Comparison of ENCODE assay signal across 9 cellular contexts in genomic region chr17:27752831-27753583, GRCh38. TPM values are rescaled to one million over a fixed set of nuclear protein-coding genes. Genes with fewer than 3 reads are reported as not detected.
DNase-seq lines count a peak whose midpoint lies in the region; ATAC-seq, FAIRE-seq and TF ChIP-seq lines count a peak whose summit lies in the region.
"Not testable (repeated sequence)": the region's sequence is repeated elsewhere in the genome, so short reads cannot be mapped to it uniquely, and the experiment has no call there.
"Had no signal": no experiment of that assay in that cellular context is flagged by ENCODE, and none has a peak within 500 bp of the region (broad histone marks: within the 10 kb centered on the region; RNA-seq: fewer than 3 reads in every experiment).

No MANE protein-coding gene starts in this region.

- not testable (repeated sequence) for FAIRE-seq in kidney (lab: Jason Lieb, UNC)

- CTCF ChIA-PET in Panc1 (lab: Charles Lee): interaction anchor here (0.5 kb wide), 1 partner anchor 133 kb away, joined by 5 read pairs; no protein-coding TSS in a partner anchor
- CTCF ChIA-PET in activated CD8-positive, alpha-beta memory T cell treated with anti-CD3 and anti-CD28 coated beads, Interleukin-2, amount 10 ng/mL, durations not matched to agents 7 days and 5 days (lab: Charles Lee): interaction anchor here (1.2 to 1.8 kb wide), 2 partner anchors 98 to 127 kb away, joined by 5 to 10 read pairs; no protein-coding TSS in a partner anchor
- CTCF ChIA-PET in naive thymus-derived CD4-positive, alpha-beta T cell (lab: Charles Lee): not testable (repeated sequence)

- not testable (repeated sequence) for H3K4me3 ChIP-seq in Panc1 (ENCODE audit: low read depth in 2 of 2, low read length in 2 of 2); kidney (ENCODE audit: low read length in 2 of 2); naive thymus-derived CD4-positive, alpha-beta T cell (ENCODE audit: low read length)

- H3K9me3 Mint-ChIP-seq in CD14-positive monocyte; HFFc6; activated CD8-positive, alpha-beta memory T cell treated with anti-CD3 and anti-CD28 coated beads, Interleukin-2, amount 10 ng/mL, durations not matched to agents 7 days and 5 days (ENCODE audit: low read depth); effector memory CD8-positive, alpha-beta T cell; naive thymus-derived CD4-positive, alpha-beta T cell: not testable (repeated sequence)

- DNase-seq in CD14-positive monocyte (ENCODE audit: low spot score) (peak; percentile 26), kidney (peak; percentile 34), ureter (ENCODE audit: low spot score) (peak; percentile 12)
- DNase-seq in HFFc6; Panc1 (ENCODE audit: low read depth, low spot score); activated CD8-positive, alpha-beta memory T cell treated with anti-CD3 and anti-CD28 coated beads, Interleukin-2, amount 10 ng/mL, durations not matched to agents 7 days and 5 days; effector memory CD8-positive, alpha-beta T cell; naive thymus-derived CD4-positive, alpha-beta T cell: not testable (repeated sequence)

- H3K27me3 Mint-ChIP-seq in CD14-positive monocyte (ENCODE audit: low read depth in 3 of 3); activated CD8-positive, alpha-beta memory T cell treated with anti-CD3 and anti-CD28 coated beads, Interleukin-2, amount 10 ng/mL, durations not matched to agents 7 days and 5 days; naive thymus-derived CD4-positive, alpha-beta T cell: not testable (repeated sequence)
- H3K27me3 Mint-ChIP-seq in HFFc6 (ENCODE audit: insufficient read depth): peaks cover 12% of the 10 kb centered on the region
- H3K27me3 Mint-ChIP-seq in effector memory CD8-positive, alpha-beta T cell: peaks cover 6 to 16% of the 10 kb centered on the region in 2 donors

- TF ChIP-seq CTCF in CD14-positive monocyte (IDR thresholded peaks at IDR 0.05): peak; percentile 49
- 0 out of 2 replicates have a peak, but pooled peaks have one; percentile 47 for TF ChIP-seq CTCF in HFFc6 (IDR thresholded peaks at IDR 0.05)
- peak; percentile 44 for TF ChIP-seq CTCF in Panc1 (IDR thresholded peaks at IDR 0.05)
- TF ChIP-seq CTCF in kidney (IDR thresholded peaks at IDR 0.05; ENCODE audit: borderline replicate concordance, extremely low read depth, insufficient read depth): not testable (repeated sequence)

- in situ Hi-C loops in Panc1 (cut with HindIII; ENCODE audit: low pct_unique_long_range_greater_than_20kb, low sequenced_read_pairs): not testable (repeated sequence)

- POLR2A ChIA-PET in Panc1 (lab: Charles Lee); naive thymus-derived CD4-positive, alpha-beta T cell (lab: Charles Lee): not testable (repeated sequence)

- not testable (repeated sequence) for H3K4me3 Mint-ChIP-seq in CD14-positive monocyte; HFFc6; activated CD8-positive, alpha-beta memory T cell treated with anti-CD3 and anti-CD28 coated beads, Interleukin-2, amount 10 ng/mL, durations not matched to agents 7 days and 5 days; effector memory CD8-positive, alpha-beta T cell; naive thymus-derived CD4-positive, alpha-beta T cell

- H3K27ac Mint-ChIP-seq in CD14-positive monocyte; HFFc6; activated CD8-positive, alpha-beta memory T cell treated with anti-CD3 and anti-CD28 coated beads, Interleukin-2, amount 10 ng/mL, durations not matched to agents 7 days and 5 days; effector memory CD8-positive, alpha-beta T cell; naive thymus-derived CD4-positive, alpha-beta T cell: not testable (repeated sequence)

- H3K9ac ChIP-seq in kidney (ENCODE audit: low read length in 2 of 2): not testable (repeated sequence)

- H3K36me3 Mint-ChIP-seq in CD14-positive monocyte; HFFc6 (ENCODE audit: low read depth); activated CD8-positive, alpha-beta memory T cell treated with anti-CD3 and anti-CD28 coated beads, Interleukin-2, amount 10 ng/mL, durations not matched to agents 7 days and 5 days; effector memory CD8-positive, alpha-beta T cell (ENCODE audit: insufficient read depth); naive thymus-derived CD4-positive, alpha-beta T cell: not testable (repeated sequence)

- not testable (repeated sequence) for H3K9me3 ChIP-seq in Panc1 (ENCODE audit: control insufficient read depth, insufficient read depth, low read depth, low read length); kidney (ENCODE audit: control insufficient read depth in 1 of 2, low read length in 2 of 2); naive thymus-derived CD4-positive, alpha-beta T cell (ENCODE audit: control insufficient read depth in 2 of 3, low read length in 3 of 3)

- H3K36me3 ChIP-seq in Panc1 (ENCODE audit: control insufficient read depth, insufficient read depth, low read length); kidney (ENCODE audit: control insufficient read depth in 1 of 2, insufficient read depth in 2 of 2, low read length in 2 of 2); naive thymus-derived CD4-positive, alpha-beta T cell (ENCODE audit: control insufficient read depth in 2 of 3, insufficient read depth in 3 of 3, low read length in 3 of 3): not testable (repeated sequence)

- not testable (repeated sequence) for BruUV-seq in Panc1 (replicated peaks; lab: Mats Ljungman, UMichigan)

- H3K4me1 Mint-ChIP-seq in CD14-positive monocyte; HFFc6 (ENCODE audit: low read depth); activated CD8-positive, alpha-beta memory T cell treated with anti-CD3 and anti-CD28 coated beads, Interleukin-2, amount 10 ng/mL, durations not matched to agents 7 days and 5 days; effector memory CD8-positive, alpha-beta T cell (ENCODE audit: low read depth in 2 of 2); naive thymus-derived CD4-positive, alpha-beta T cell: not testable (repeated sequence)

- not testable (repeated sequence) for H3K27ac ChIP-seq in Panc1 (ENCODE audit: low read length); kidney (ENCODE audit: low read depth in 2 of 2, low read length in 2 of 2); naive thymus-derived CD4-positive, alpha-beta T cell (ENCODE audit: low read depth, low read length)

- intact Hi-C loops in CD14-positive monocyte (cut with micrococcal nuclease); Panc1 (cut with micrococcal nuclease; ENCODE audit: unreplicated experiment); kidney (cut with DNase I): not testable (repeated sequence)
- intact Hi-C loops in naive thymus-derived CD4-positive, alpha-beta T cell (cut with micrococcal nuclease): loop anchor here in 1 of 2 donors (10.0 kb wide), 1 partner anchor 518 kb away; no protein-coding TSS in a partner anchor

- H3K27me3 ChIP-seq in Panc1 (ENCODE audit: control insufficient read depth, insufficient read depth, low read length); naive thymus-derived CD4-positive, alpha-beta T cell (ENCODE audit: control insufficient read depth in 2 of 2, insufficient read depth in 2 of 2, low read length in 2 of 2): not testable (repeated sequence)

- H3K4me1 ChIP-seq in Panc1 (ENCODE audit: control insufficient read depth, insufficient read depth, low read length); kidney (ENCODE audit: control insufficient read depth in 1 of 2, insufficient read depth in 1 of 2, low read depth in 1 of 2, low read length in 2 of 2); naive thymus-derived CD4-positive, alpha-beta T cell (ENCODE audit: control insufficient read depth in 2 of 2, insufficient read depth in 2 of 2, low read length in 2 of 2): not testable (repeated sequence)

- ATAC-seq in Panc1: 0 out of 2 replicates have a peak, but pooled peaks have one; percentile 29
- ATAC-seq in activated CD8-positive, alpha-beta memory T cell treated with anti-CD3 and anti-CD28 coated beads, Interleukin-2, amount 10 ng/mL, durations not matched to agents 7 days and 5 days: peak; percentile 69
- peak; percentile 32 for ATAC-seq in effector memory CD8-positive, alpha-beta T cell (replicated peaks)
- peak; percentile 63 for ATAC-seq in naive thymus-derived CD4-positive, alpha-beta T cell

RNA-seq across cellular contexts. Expression of gene NOS2, which starts 47.3 kb away (rescaled TPM):
- not detected for polyA plus RNA-seq in CD14-positive monocyte
- total RNA-seq in HFFc6 (2021; fragmentation: NEBNext Ultra II Directional; extraction: Animal tissue kit (Norgen Biotek cat#: 25700)): not detected
- 0.08 TPM for total RNA-seq in Panc1 (2021; ENCODE audit: unreplicated experiment)
- polyA plus RNA-seq in Panc1 (2012; ENCODE audit: insufficient read length): 0.07 TPM
- under 1 TPM in 1 of 2 experiments, not detected in 1; 0.06 TPM for total RNA-seq in activated CD8-positive, alpha-beta memory T cell treated with anti-CD3 and anti-CD28 coated beads, Interleukin-2, amount 10 ng/mL, durations not matched to agents 7 days and 5 days
- total RNA-seq in kidney: 0.57 TPM
- 0.37 TPM for polyA plus RNA-seq in kidney (ENCODE audit: insufficient read depth, low read depth, low replicate concordance)
- total RNA-seq in naive thymus-derived CD4-positive, alpha-beta T cell: under 1 TPM in 3 of 5 experiments, not detected in 2; 0.11 to 0.30 (median 0.16) TPM
- polyA plus RNA-seq in naive thymus-derived CD4-positive, alpha-beta T cell: not detected
- 0.23 TPM for total RNA-seq in ureter
- total RNA-seq: T-helper 2 cell treated with Interferon-gamma antibody and Interleukin-4, amounts not matched to agents 100 ng/mL and 5 ng/mL, for 36 hours had no signal
